ENCODE assay signal across 27 cellular contexts in genomic region chr14:96958057-96958456, GRCh38.
"Had no signal": no experiment of that assay in that cellular context is flagged by ENCODE, and none has a peak within 500 bp of the region (broad histone marks: within the 10 kb centered on the region; RNA-seq: fewer than 3 reads in every experiment).

No MANE protein-coding gene starts in this region.

- H3K27ac Mint-ChIP-seq: natural killer cell treated with Interleukin-12 subunit alpha and Interleukin-12 subunit beta and Interleukin-15 and Interleukin-18, amount 100 ng/mL, for 72 hours; stimulated activated naive B cell treated with anti-CD40 and anti-IgM and Interleukin-4, amounts not matched to agents 10 μg/mL and 1 μg/mL and 100 μg/mL, for 72 hours had no signal

- H3K27me3 Mint-ChIP-seq: naive thymus-derived CD4-positive, alpha-beta T cell; stimulated activated naive B cell treated with anti-CD40 and anti-IgM and Interleukin-4, amounts not matched to agents 10 μg/mL and 1 μg/mL and 100 μg/mL, for 72 hours had no signal

- ATAC-seq: heart left ventricle; left colon; left lung; lower lobe of right lung; mucosa of descending colon; naive thymus-derived CD4-positive, alpha-beta T cell; natural killer cell treated with Interleukin-12 subunit alpha and Interleukin-12 subunit beta and Interleukin-15 and Interleukin-18, amount 100 ng/mL, for 72 hours; pancreas; sciatic nerve; stimulated activated naive B cell treated with anti-CD40 and anti-IgM and Interleukin-4, amounts not matched to agents 10 μg/mL and 1 μg/mL and 100 μg/mL, for 72 hours; stimulated activated naive CD8-positive, alpha-beta T cell treated with anti-CD3 and anti-CD28 coated beads, Interleukin-15, Interleukin-2, amounts not matched to agents 100 U/mL and 50 U/mL, for 24 hours had no signal

- H3K4me1 ChIP-seq: lower lobe of right lung, pancreas, prostate gland, stomach, testis, transverse colon had no signal

- H3K36me3 ChIP-seq: heart left ventricle, left lung, lower lobe of right lung, pancreas, prostate gland, stomach, thyroid gland, transverse colon, upper lobe of left lung, vagina had no signal

- H3K27ac ChIP-seq: heart left ventricle, left lung, lower lobe of right lung, pancreas, prostate gland, skin epidermis, stomach, testis, thyroid gland, transverse colon, upper lobe of left lung, vagina had no signal

- H3K4me3 ChIP-seq: heart left ventricle, left lung, lower lobe of right lung, mucosa of descending colon, pancreas, prostate gland, skin epidermis, stomach, testis, thyroid gland, transverse colon, upper lobe of left lung, vagina had no signal

- DNase-seq: heart left ventricle; kidney; left colon; left lung; lower lobe of right lung; midbrain; mucosa of descending colon; naive thymus-derived CD4-positive, alpha-beta T cell; pancreas; posterior cingulate gyrus; retina; stimulated activated CD4-positive, alpha-beta T cell treated with anti-CD3 and anti-CD28 coated beads, Interleukin-12 subunit alpha, Interleukin-12 subunit beta, amount 100 ng/mL, for 4 hours; stimulated activated CD4-positive, alpha-beta T cell treated with anti-CD3 and anti-CD28 coated beads, Interleukin-15, amount 100 ng/mL, for 24 hours; stimulated activated CD4-positive, alpha-beta T cell treated with anti-CD3 and anti-CD28 coated beads, Interleukin-2, amount 100 ng/mL, for 24 hours; stimulated activated CD4-positive, alpha-beta T cell treated with anti-CD3 and anti-CD28 coated beads, Interleukin-4, amount 100 ng/mL, for 1 hour; stimulated activated naive B cell treated with anti-CD40 and anti-IgM and Interleukin-4, amounts not matched to agents 10 μg/mL and 1 μg/mL and 100 μg/mL, for 72 hours; stimulated activated naive CD8-positive, alpha-beta T cell treated with anti-CD3 and anti-CD28 coated beads, Interleukin-15, Interleukin-2, amounts not matched to agents 100 U/mL and 50 U/mL, for 24 hours; stomach; testis; thyroid gland; transverse colon had no signal

- H3K27me3 ChIP-seq: heart left ventricle, left lung, pancreas, testis, thyroid gland, transverse colon, upper lobe of left lung, vagina had no signal

- H3K4me3 Mint-ChIP-seq: naive thymus-derived CD4-positive, alpha-beta T cell; natural killer cell treated with Interleukin-12 subunit alpha and Interleukin-12 subunit beta and Interleukin-15 and Interleukin-18, amount 100 ng/mL, for 72 hours; stimulated activated naive B cell treated with anti-CD40 and anti-IgM and Interleukin-4, amounts not matched to agents 10 μg/mL and 1 μg/mL and 100 μg/mL, for 72 hours had no signal

- H3K9me3 ChIP-seq: lower lobe of right lung, pancreas, prostate gland, testis, thyroid gland, transverse colon, vagina had no signal
